Comparison of ENCODE assay signal across 8 cellular contexts in the genomic region with DNA sequence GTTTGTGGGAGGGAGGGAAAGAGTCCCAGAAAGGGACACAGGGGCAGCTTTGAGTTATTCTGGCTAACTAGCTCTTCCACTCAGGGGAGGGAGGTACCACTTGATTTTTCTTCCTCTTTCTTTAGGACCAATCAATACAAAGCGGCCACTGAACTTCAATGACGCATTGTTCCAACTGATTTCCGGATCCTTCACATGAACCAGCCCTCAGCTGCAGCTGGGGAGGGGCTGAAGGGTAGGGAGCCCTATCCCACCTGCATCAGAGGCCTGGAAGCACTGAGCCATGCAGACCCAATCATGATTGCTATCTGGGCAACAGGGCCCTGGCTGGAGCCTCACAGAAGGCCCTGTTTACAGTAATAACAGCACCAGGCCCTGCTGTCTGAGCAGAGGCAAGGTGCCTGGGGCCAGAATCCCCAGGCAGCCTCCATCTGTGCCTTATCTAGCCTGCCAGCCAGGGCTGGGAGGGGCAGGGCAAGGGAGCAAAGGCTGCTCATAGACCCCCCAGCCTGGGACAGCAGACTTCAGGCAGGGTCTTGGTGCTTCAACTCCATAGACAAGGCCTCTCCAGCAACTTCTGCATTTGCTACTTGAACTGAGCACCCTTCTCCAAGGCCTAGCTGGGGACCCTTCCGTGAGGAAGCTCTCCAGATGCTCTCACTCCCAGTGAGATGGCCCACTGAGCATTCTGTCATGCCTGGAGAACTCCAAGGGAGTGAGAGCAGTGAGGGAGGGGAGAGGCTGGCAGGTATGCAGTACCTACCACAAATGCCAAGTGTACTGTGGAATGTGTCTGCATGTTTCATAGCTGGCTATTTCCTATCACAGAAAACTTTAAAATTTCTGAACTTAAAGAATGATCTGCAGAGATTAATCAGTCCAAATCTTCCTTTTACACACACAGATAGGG. TPM values are rescaled to one million over a fixed set of nuclear protein-coding genes. Genes with fewer than 3 reads are reported as not detected.
DNase-seq lines count a peak whose midpoint lies in the region; ATAC-seq, FAIRE-seq and TF ChIP-seq lines count a peak whose summit lies in the region.

No MANE protein-coding gene starts in this region.

- no peak overlapping the region for H2BK5ac ChIP-seq in mesenchymal stem cell (ENCODE audit: low read depth, low read length, poor library complexity, severe bottlenecking)

- no peak overlapping the region for H3K9ac ChIP-seq in astrocyte (ENCODE audit: low read length)
- peak overlapping the region; percentile 12 for H3K9ac ChIP-seq in mesenchymal stem cell (ENCODE audit: low read length)

- peak overlapping the region; percentile 77 for H3K27ac Mint-ChIP-seq in activated naive CD4-positive, alpha-beta T cell treated with anti-CD3 and anti-CD28 coated beads, Interleukin-2, amount 10 ng/mL, durations not matched to agents 7 days and 5 days
- H3K27ac Mint-ChIP-seq in astrocyte (ENCODE audit: unreplicated experiment), result peak overlapping the region; percentile 41

- no peaks in the 10 kb centered on the region for H3K27me3 Mint-ChIP-seq in activated naive CD4-positive, alpha-beta T cell treated with anti-CD3 and anti-CD28 coated beads, Interleukin-2, amount 10 ng/mL, durations not matched to agents 7 days and 5 days
- no peaks in the 10 kb centered on the region for H3K27me3 Mint-ChIP-seq in astrocyte (ENCODE audit: low read depth, unreplicated experiment)

- H2AK5ac ChIP-seq in mesenchymal stem cell (ENCODE audit: low read length, severe bottlenecking), result no peak overlapping the region

- H2BK120ac ChIP-seq in mesenchymal stem cell (ENCODE audit: low read depth, low read length), result no peak overlapping the region

- H3K36me3 ChIP-seq in astrocyte (ENCODE audit: insufficient read depth, low read length) (no peaks in the 10 kb centered on the region), mesenchymal stem cell (ENCODE audit: control insufficient read depth in 1 of 2, insufficient read depth in 2 of 2, low read depth in 1 of 2, low read length in 2 of 2) (no peaks in the 10 kb centered on the region)

- H3K18ac ChIP-seq in mesenchymal stem cell (ENCODE audit: low read depth in 1 of 2, low read length in 2 of 2), result peak overlapping the region in 1 of 2 experiments; percentile 11

- TF ChIP-seq CTCF in astrocyte (IDR thresholded peaks at IDR 0.05; ENCODE audit: insufficient read depth, low read depth, low read length), result no peak

- CTCF ChIA-PET in activated naive CD4-positive, alpha-beta T cell treated with anti-CD3 and anti-CD28 coated beads, Interleukin-2, amount 10 ng/mL, durations not matched to agents 7 days and 5 days (lab: Charles Lee), result interaction anchor here (1.3 to 10.7 kb wide), 6 partner anchors 7 to 321 kb away, joined by 3 to 190 read pairs (median 6); partner anchors contain the start of gene CLPB

- peaks cover 36% of the 10 kb centered on the region for H3K79me1 ChIP-seq in mesenchymal stem cell (replicated peaks; ENCODE audit: low read length, poor library complexity, severe bottlenecking)

- no peak overlapping the region for H3K27ac ChIP-seq in astrocyte (ENCODE audit: low read depth, low read length)
- no peak overlapping the region for H3K27ac ChIP-seq in mesenchymal stem cell (ENCODE audit: low read length, poor library complexity, severe bottlenecking)

- H4K20me1 ChIP-seq in astrocyte (ENCODE audit: insufficient read depth, low read length), result peaks cover 63% of the 10 kb centered on the region

- H3K4ac ChIP-seq in mesenchymal stem cell (ENCODE audit: low read depth in 1 of 2, low read length in 2 of 2), result no peak overlapping the region

- no peaks in the 10 kb centered on the region for H3K9me3 Mint-ChIP-seq in activated naive CD4-positive, alpha-beta T cell treated with anti-CD3 and anti-CD28 coated beads, Interleukin-2, amount 10 ng/mL, durations not matched to agents 7 days and 5 days
- peaks cover 2% of the 10 kb centered on the region for H3K9me3 Mint-ChIP-seq in astrocyte (ENCODE audit: unreplicated experiment)

- peaks cover 17% of the 10 kb centered on the region for H3K4me1 Mint-ChIP-seq in activated naive CD4-positive, alpha-beta T cell treated with anti-CD3 and anti-CD28 coated beads, Interleukin-2, amount 10 ng/mL, durations not matched to agents 7 days and 5 days
- peaks cover 25% of the 10 kb centered on the region for H3K4me1 Mint-ChIP-seq in astrocyte (ENCODE audit: low read depth, unreplicated experiment)

- no peak for FAIRE-seq in astrocyte (lab: Jason Lieb, UNC)

- no peak overlapping the region for H4K8ac ChIP-seq in mesenchymal stem cell (ENCODE audit: low read length)

- H3K27me3 ChIP-seq in astrocyte (ENCODE audit: insufficient read depth, low read length) (no peaks in the 10 kb centered on the region), mesenchymal stem cell (ENCODE audit: control insufficient read depth in 1 of 2, insufficient read depth in 1 of 2, low read length in 2 of 2) (no peaks in the 10 kb centered on the region)

- no peaks in the 10 kb centered on the region for H3K4me1 ChIP-seq in astrocyte (ENCODE audit: insufficient read depth, low read length)
- H3K4me1 ChIP-seq in mesenchymal stem cell (ENCODE audit: control insufficient read depth, insufficient read depth, low read depth, low read length), result peaks cover 13% of the 10 kb centered on the region

- peaks cover 41% of the 10 kb centered on the region for H3K79me2 ChIP-seq in astrocyte (ENCODE audit: insufficient read depth, low read length)

- no peak overlapping the region for H2BK15ac ChIP-seq in mesenchymal stem cell (ENCODE audit: low read depth, poor library complexity, severe bottlenecking)

- H3K4me3 ChIP-seq in astrocyte (ENCODE audit: insufficient read depth, low read depth, low read length) (no peak overlapping the region), mesenchymal stem cell (ENCODE audit: insufficient read depth in 1 of 2, low read depth in 1 of 2, low read length in 2 of 2) (no peak overlapping the region)

- DNase-seq in activated naive CD4-positive, alpha-beta T cell treated with anti-CD3 and anti-CD28 coated beads, Interleukin-2, amount 10 ng/mL, durations not matched to agents 7 days and 5 days, result peak; percentile 39
- no peak for DNase-seq in activated naive CD4-positive, alpha-beta T cell treated with anti-CD3 and anti-CD28 coated beads, Interleukin-2, amount 50 U/mL, for 16 hours
- peak; percentile 91 for DNase-seq in MV-4-11 (lab: John Stamatoyannopoulos, UW)
- no peak for DNase-seq in astrocyte (ENCODE audit: low read depth)
- no peak for DNase-seq in mesenchymal stem cell
- DNase-seq in NCI-H2029 (lab: John Stamatoyannopoulos, UW), result no peak
- DNase-seq in activated T-cell treated with anti-CD3 and anti-CD28 coated beads for 4 hours, result no peak

- H3K23ac ChIP-seq in mesenchymal stem cell (ENCODE audit: low read length in 2 of 2), result no peak overlapping the region

- peak overlapping the region in 1 of 2 experiments; percentile 34 for H2BK12ac ChIP-seq in mesenchymal stem cell (ENCODE audit: low read length in 2 of 2)

- H3K4me2 ChIP-seq in astrocyte (ENCODE audit: low read length), result no peak overlapping the region
- H3K4me2 ChIP-seq in mesenchymal stem cell (ENCODE audit: low read length, poor library complexity, severe bottlenecking), result no peak overlapping the region

- no peaks in the 10 kb centered on the region for H3K36me3 Mint-ChIP-seq in activated naive CD4-positive, alpha-beta T cell treated with anti-CD3 and anti-CD28 coated beads, Interleukin-2, amount 10 ng/mL, durations not matched to agents 7 days and 5 days
- H3K36me3 Mint-ChIP-seq in astrocyte (ENCODE audit: low read depth, unreplicated experiment), result no peaks in the 10 kb centered on the region

- H2AFZ ChIP-seq in astrocyte (ENCODE audit: low read depth, low read length) (no peak overlapping the region), mesenchymal stem cell (ENCODE audit: low read depth, low read length) (no peak overlapping the region)

- H3K9me3 ChIP-seq in astrocyte (ENCODE audit: insufficient read depth, low read depth, low read length), result no peaks in the 10 kb centered on the region
- H3K9me3 ChIP-seq in mesenchymal stem cell (ENCODE audit: control insufficient read depth, low read length), result no peaks in the 10 kb centered on the region

- ATAC-seq in HG03025 (IDR thresholded peaks at IDR 0.05; ENCODE audit: low FRiP score, unreplicated experiment), result no peak

- WGBS in mesenchymal stem cell, result 62% methylated on average over 4 of the region's 4 CpGs

- peak overlapping the region in 1 of 2 experiments; percentile 53 for H3K14ac ChIP-seq in mesenchymal stem cell (ENCODE audit: low read length in 2 of 2)

- H3K4me3 Mint-ChIP-seq in activated naive CD4-positive, alpha-beta T cell treated with anti-CD3 and anti-CD28 coated beads, Interleukin-2, amount 10 ng/mL, durations not matched to agents 7 days and 5 days, result no peak overlapping the region
- no peak overlapping the region for H3K4me3 Mint-ChIP-seq in astrocyte (ENCODE audit: unreplicated experiment)

- H4K91ac ChIP-seq in mesenchymal stem cell (ENCODE audit: low read length), result no peak overlapping the region

RNA-seq across cellular contexts. Expression of gene CLPB, which starts 22.5 kb away (rescaled TPM):
- total RNA-seq in astrocyte, result 22.8 and 23.1 TPM in 2 replicates
- polyA plus RNA-seq in mesenchymal stem cell (2013, experiment 1 of 2), result 8.7 TPM
- polyA plus RNA-seq in mesenchymal stem cell (2013, experiment 2 of 2), result 8.5 TPM

Comparison
In these comparisons a context has a peak if more than half of its experiments do, and no peak if none do; other contexts are left out.
1. DNase-seq: peak in activated naive CD4-positive, alpha-beta T cell treated with anti-CD3 and anti-CD28 coated beads, Interleukin-2, amount 10 ng/mL, durations not matched to agents 7 days and 5 days (single experiment) and MV-4-11 (single experiment); none in activated naive CD4-positive, alpha-beta T cell treated with anti-CD3 and anti-CD28 coated beads, Interleukin-2, amount 50 U/mL, for 16 hours (single experiment), astrocyte (single experiment), mesenchymal stem cell (single experiment), NCI-H2029 (single experiment) and activated T-cell treated with anti-CD3 and anti-CD28 coated beads for 4 hours (single experiment).